Comparison of ENCODE assay signal across 26 cellular contexts in genomic region chr9:115766495-115766894, GRCh38.
"Had no signal": no experiment of that assay in that cellular context is flagged by ENCODE, and none has a peak within 500 bp of the region (broad histone marks: within the 10 kb centered on the region; RNA-seq: fewer than 3 reads in every experiment).

No MANE protein-coding gene starts in this region.

- H3K27ac ChIP-seq: KMS-11, Peyer's patch, RWPE1, SJCRH30 had no signal

- H3K27me3 ChIP-seq: Peyer's patch, SJCRH30 had no signal

- H3K4me1 ChIP-seq: Peyer's patch had no signal

- H3K9me3 ChIP-seq: Peyer's patch had no signal

- DNase-seq: activated B cell treated with CpG ODN at 0.5 μM for 24 hours; activated CD4-positive, alpha-beta memory T cell treated with anti-CD3 and anti-CD28 coated beads for 36 hours; activated CD4-positive, alpha-beta T cell treated with anti-CD3 and anti-CD28 coated beads for 1 hour; activated CD4-positive, alpha-beta T cell treated with anti-CD3 and anti-CD28 coated beads, Interleukin-2, amount 10 ng/mL, durations not matched to agents 24 days and 14 days; activated CD8-positive, alpha-beta memory T cell treated with anti-CD3 and anti-CD28 coated beads for 24 hours; activated effector memory CD4-positive, alpha-beta T cell treated with anti-CD3 and anti-CD28 coated beads, Interleukin-2, amount 50 U/mL, for 16 hours; activated naive CD4-positive, alpha-beta T cell treated with Interleukin-2 at 50 U/mL for 16 hours; activated naive CD8-positive, alpha-beta T cell treated with anti-CD3 and anti-CD28 coated beads, Interleukin-2, amount 50 U/mL, for 24 hours; activated T-cell treated with anti-CD3 and anti-CD28 coated beads, Interleukin-2, amount 50 U/mL, for 4 hours; amygdala; MV-4-11; NCI-H1105; NCI-H1436; NCI-H1694 treated with DMSO at 0.1 percent for 48 hours; NCI-H2029 treated with DMSO at 0.1 percent for 48 hours; NCI-H345; NCI-H510A; NCI-H69; NK-92 treated with Interleukin-12 subunit alpha and Interleukin-12 subunit beta, amount 100 ng/mL, for 24 hours; Peyer's patch; Right ventricle myocardium superior; SJCRH30; T-helper 17 cell; T-helper 9 cell had no signal

- H3K36me3 ChIP-seq: Peyer's patch, SJCRH30 had no signal

- H3K4me3 ChIP-seq: Peyer's patch, SJCRH30 had no signal

- H3K4me2 ChIP-seq: KMS-11 had no signal

- H3K9ac ChIP-seq: KMS-11 had no signal
